In the genomic region with DNA sequence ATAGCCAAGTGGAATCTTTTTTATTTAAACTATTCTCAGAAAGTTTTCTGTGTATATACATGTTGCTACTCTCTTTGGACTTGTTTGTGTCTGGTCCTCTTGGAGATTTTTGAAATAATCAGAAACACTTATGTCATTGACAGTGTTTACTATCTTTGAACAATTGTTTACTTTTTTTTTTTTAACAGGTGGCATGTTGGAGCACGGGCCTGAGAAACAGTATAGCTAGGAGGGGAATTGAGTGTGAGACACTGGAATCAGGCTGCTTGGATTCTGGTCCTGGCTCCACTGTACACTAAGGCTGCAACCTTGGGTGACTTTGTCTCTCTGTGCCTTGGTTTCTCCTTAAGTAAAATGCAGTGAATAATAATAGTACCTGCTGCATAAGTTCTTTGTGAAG, we compare ENCODE assay signal across 22 cellular contexts.
"Had no signal": no experiment of that assay in that cellular context is flagged by ENCODE, and none has a peak within 500 bp of the region (broad histone marks: within the 10 kb centered on the region; RNA-seq: fewer than 3 reads in every experiment).

No MANE protein-coding gene starts in this region.

- H3K4me3 ChIP-seq: hepatocyte, right atrium auricular region, sigmoid colon, skin epidermis, testis, tibial nerve, upper lobe of right lung, vagina had no signal

- H3K9me3 ChIP-seq: neutrophil, sigmoid colon, testis, upper lobe of right lung, vagina had no signal

- DNase-seq: effector CD4-positive, alpha-beta T cell; endodermal cell; erythroblast; foreskin melanocyte; head of caudate nucleus; left colon; mammary epithelial cell; naive thymus-derived CD4-positive, alpha-beta T cell; posterior cingulate gyrus; sigmoid colon; stimulated activated CD4-positive, alpha-beta T cell treated with anti-CD3 and anti-CD28 coated beads, Interleukin-2, amount 100 ng/mL, for 24 hours; stimulated activated CD4-positive, alpha-beta T cell treated with anti-CD3 and anti-CD28 coated beads, Interleukin-4, amount 100 ng/mL, for 4 hours; stimulated activated naive B cell treated with anti-CD40 and anti-IgM and Interleukin-4, amounts not matched to agents 10 μg/mL and 1 μg/mL and 100 μg/mL, for 72 hours; stimulated activated naive CD8-positive, alpha-beta T cell treated with anti-CD3 and anti-CD28 coated beads, Interleukin-15, amount 100 ng/mL, for 72 hours; testis; upper lobe of right lung had no signal

- H2AFZ ChIP-seq: hepatocyte had no signal

- H3K4me2 ChIP-seq: hepatocyte had no signal

- H3K4me1 ChIP-seq: right atrium auricular region, testis, tibial nerve, upper lobe of right lung, vagina had no signal

- H3K27ac ChIP-seq: hepatocyte, neutrophil, right atrium auricular region, sigmoid colon, testis, tibial nerve, upper lobe of right lung, vagina had no signal

- ATAC-seq: left colon; naive thymus-derived CD4-positive, alpha-beta T cell; stimulated activated naive B cell treated with anti-CD40 and anti-IgM and Interleukin-4, amounts not matched to agents 10 μg/mL and 1 μg/mL and 100 μg/mL, for 72 hours; stimulated activated naive CD8-positive, alpha-beta T cell treated with anti-CD3 and anti-CD28 coated beads, Interleukin-15, amount 100 ng/mL, for 72 hours; upper lobe of right lung had no signal

- H3K36me3 ChIP-seq: neutrophil, right atrium auricular region, upper lobe of right lung, vagina had no signal

- H3K27me3 ChIP-seq: hepatocyte, neutrophil, right atrium auricular region, sigmoid colon, testis, tibial nerve, upper lobe of right lung, vagina had no signal
